ENCODE assay signal across 7 cellular contexts in genomic region chr1:150235436-150235851, GRCh38. TPM values are rescaled to one million over a fixed set of nuclear protein-coding genes. Genes with fewer than 3 reads are reported as not detected.
A peak's percentile ranks its signal among the peaks of the same experiment; 100 is the strongest.
DNase-seq lines count a peak whose midpoint lies in the region; ATAC-seq and TF ChIP-seq lines count a peak whose summit lies in the region.

No MANE protein-coding gene starts in this region.

- TF ChIP-seq POLR2A in breast epithelium (IDR thresholded peaks at IDR 0.05) = no peak
- TF ChIP-seq POLR2A in vagina (IDR thresholded peaks at IDR 0.05) = no peak

- H3K4me3 ChIP-seq in breast epithelium (peak overlapping the region; percentile 64 to 97 (median 89)), liver (ENCODE audit: low read depth in 1 of 3, low read length in 3 of 3) (peak overlapping the region; percentile 73 to 97 (median 92)), vagina (peak overlapping the region; percentile 71 to 93)

- no peak for ATAC-seq in GM21737 (IDR thresholded peaks at IDR 0.05; ENCODE audit: unreplicated experiment)

- in situ Hi-C loops in G401 (cut with HindIII; ENCODE audit: low sequenced_read_pairs) = no loop called here

- H3K9me3 ChIP-seq in breast epithelium (no peaks in the 10 kb centered on the region), liver (ENCODE audit: control insufficient read depth in 4 of 4, low read length in 3 of 4) (no peaks in the 10 kb centered on the region), vagina (no peaks in the 10 kb centered on the region)

- H3K36me3 ChIP-seq in breast epithelium (no peaks in the 10 kb centered on the region), liver (ENCODE audit: control insufficient read depth in 4 of 4, insufficient read depth in 3 of 4, low read depth in 1 of 4, low read length in 3 of 4) (peaks cover 0 to 2% (median under 1%) of the 10 kb centered on the region in 4 donors), vagina (no peaks in the 10 kb centered on the region)

- peak overlapping the region; percentile 98 to 99 for H3K27ac ChIP-seq in breast epithelium
- peak overlapping the region; percentile 98 for H3K27ac ChIP-seq in liver (ENCODE audit: low read depth in 1 of 2, low read length in 2 of 2)
- H3K27ac ChIP-seq in vagina = peak overlapping the region; percentile 99

- under 1% methylated on average over 14 of the region's 14 CpGs for WGBS in liver

- no peaks in the 10 kb centered on the region for H3K27me3 ChIP-seq in breast epithelium
- H3K27me3 ChIP-seq in liver (ENCODE audit: control insufficient read depth in 4 of 4, insufficient read depth in 4 of 4, low read length in 3 of 4) = no peaks in the 10 kb centered on the region
- no peaks in the 10 kb centered on the region for H3K27me3 ChIP-seq in vagina

- TF ChIP-seq RAD21 in liver (IDR thresholded peaks at IDR 0.05) = no peak

- intact Hi-C loops in breast epithelium (cut with DNase I; ENCODE audit: low total_unique reads) = no loop called here
- intact Hi-C loops in vagina (cut with DNase I) = no loop called here

- peak overlapping the region; percentile 91 to 96 for H3K9ac ChIP-seq in liver (ENCODE audit: low read depth in 1 of 2, low read length in 2 of 2)

- H3K4me1 ChIP-seq in breast epithelium (no peaks in the 10 kb centered on the region), liver (ENCODE audit: control insufficient read depth in 4 of 4, insufficient read depth in 4 of 4, low read length in 3 of 4) (peaks cover 1 to 20% (median 6%) of the 10 kb centered on the region in 4 donors), vagina (peaks cover 18% of the 10 kb centered on the region)

- TF ChIP-seq CTCF in breast epithelium (IDR thresholded peaks at IDR 0.05) = no peak
- no peak for TF ChIP-seq CTCF in liver (IDR thresholded peaks at IDR 0.05; ENCODE audit: low read depth, low read length, missing input control)
- no peak for TF ChIP-seq CTCF in vagina (IDR thresholded peaks at IDR 0.05)

- DNase-seq in G401 (ENCODE audit: low spot score) (peak; percentile 27), M059J (ENCODE audit: low read depth) (peak; percentile 43), breast epithelium (ENCODE audit: low spot score in 2 of 2) (peak in 1 of 2 donors; percentile 47), vagina (ENCODE audit: extremely low spot score in 2 of 2) (no peak), epidermal melanocyte (ENCODE audit: insufficient read length, low spot score) (no peak)

TF ChIP-seq in liver, 16 proteins besides CTCF, POLR2A, EP300 and RAD21:
- TF ChIP-seq EGR1 (IDR thresholded peaks at IDR 0.05; ENCODE audit: low read depth in 2 of 2) (no peak), MAX (IDR thresholded peaks at IDR 0.05) (no peak)
- TF ChIP-seq, protein P1, sequence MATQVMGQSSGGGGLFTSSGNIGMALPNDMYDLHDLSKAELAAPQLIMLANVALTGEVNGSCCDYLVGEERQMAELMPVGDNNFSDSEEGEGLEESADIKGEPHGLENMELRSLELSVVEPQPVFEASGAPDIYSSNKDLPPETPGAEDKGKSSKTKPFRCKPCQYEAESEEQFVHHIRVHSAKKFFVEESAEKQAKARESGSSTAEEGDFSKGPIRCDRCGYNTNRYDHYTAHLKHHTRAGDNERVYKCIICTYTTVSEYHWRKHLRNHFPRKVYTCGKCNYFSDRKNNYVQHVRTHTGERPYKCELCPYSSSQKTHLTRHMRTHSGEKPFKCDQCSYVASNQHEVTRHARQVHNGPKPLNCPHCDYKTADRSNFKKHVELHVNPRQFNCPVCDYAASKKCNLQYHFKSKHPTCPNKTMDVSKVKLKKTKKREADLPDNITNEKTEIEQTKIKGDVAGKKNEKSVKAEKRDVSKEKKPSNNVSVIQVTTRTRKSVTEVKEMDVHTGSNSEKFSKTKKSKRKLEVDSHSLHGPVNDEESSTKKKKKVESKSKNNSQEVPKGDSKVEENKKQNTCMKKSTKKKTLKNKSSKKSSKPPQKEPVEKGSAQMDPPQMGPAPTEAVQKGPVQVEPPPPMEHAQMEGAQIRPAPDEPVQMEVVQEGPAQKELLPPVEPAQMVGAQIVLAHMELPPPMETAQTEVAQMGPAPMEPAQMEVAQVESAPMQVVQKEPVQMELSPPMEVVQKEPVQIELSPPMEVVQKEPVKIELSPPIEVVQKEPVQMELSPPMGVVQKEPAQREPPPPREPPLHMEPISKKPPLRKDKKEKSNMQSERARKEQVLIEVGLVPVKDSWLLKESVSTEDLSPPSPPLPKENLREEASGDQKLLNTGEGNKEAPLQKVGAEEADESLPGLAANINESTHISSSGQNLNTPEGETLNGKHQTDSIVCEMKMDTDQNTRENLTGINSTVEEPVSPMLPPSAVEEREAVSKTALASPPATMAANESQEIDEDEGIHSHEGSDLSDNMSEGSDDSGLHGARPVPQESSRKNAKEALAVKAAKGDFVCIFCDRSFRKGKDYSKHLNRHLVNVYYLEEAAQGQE (IDR thresholded peaks at IDR 0.05) = no peak

RNA-seq across cellular contexts. Expression of gene ANP32E, which starts 0.5 kb away (rescaled TPM):
- 40.8 and 55.2 TPM in 2 replicates for total RNA-seq in G401 (2014; rRNA removed; shearing (Covaris generic))
- 50.2 and 64.4 TPM in 2 replicates for total RNA-seq in M059J (2014; rRNA removed; shearing (Covaris generic))
- 10 to 100 TPM; 16.5 to 21.6 (median 18.6) TPM for total RNA-seq in breast epithelium
- total RNA-seq in liver = 10 to 100 TPM in 1 of 2 donors, 1 to 10 TPM in 1; 8.8 to 40.6 TPM
- 10 to 100 TPM; 10.5 to 41.5 TPM for polyA plus RNA-seq in liver
- total RNA-seq in vagina = 16.7 TPM

RNA-seq across cellular contexts. Expression of gene CA14, which starts 22.1 kb away (rescaled TPM):
- 20.7 and 42.6 TPM in 2 replicates for total RNA-seq in G401 (2014; rRNA removed; shearing (Covaris generic))
- not detected in 2 replicates for total RNA-seq in M059J (2014; rRNA removed; shearing (Covaris generic))
- total RNA-seq in breast epithelium (not detected), liver (1 to 10 TPM in 1 of 2 donors, under 1 TPM in 1; 0.42 to 2.7 TPM), vagina (not detected)
- polyA plus RNA-seq in liver = 1 to 10 TPM in 1 of 2 donors, under 1 TPM in 1; 0.22 to 2.0 TPM

RNA-seq across cellular contexts. Expression of gene APH1A, which starts 33.4 kb away (rescaled TPM):
- total RNA-seq in G401 (2014; rRNA removed; shearing (Covaris generic)) = 162 and 193 TPM in 2 replicates
- total RNA-seq in M059J (2014; rRNA removed; shearing (Covaris generic)) = 153 and 163 TPM in 2 replicates
- 100 to 1,000 TPM in 2 of 3 donors, 10 to 100 TPM in 1; 86.9 to 138 (median 104) TPM for total RNA-seq in breast epithelium
- 10 to 100 TPM; 48.9 to 65.3 TPM for total RNA-seq in liver
- polyA plus RNA-seq in liver = 10 to 100 TPM; 25.1 to 93.6 TPM
- 52.8 TPM for total RNA-seq in vagina

RNA-seq across cellular contexts. Expression of gene C1orf54, which starts 37.1 kb away (rescaled TPM):
- total RNA-seq in G401 (2014; rRNA removed; shearing (Covaris generic)) = 2.3 and 4.6 TPM in 2 replicates
- 1.0 and 4.3 TPM in 2 replicates for total RNA-seq in M059J (2014; rRNA removed; shearing (Covaris generic))
- total RNA-seq in breast epithelium (10 to 100 TPM in 2 of 3 donors, 1 to 10 TPM in 1; 9.4 to 24.3 (median 13.6) TPM), liver (10 to 100 TPM in 1 of 2 donors, 1 to 10 TPM in 1; 2.3 to 10.8 TPM), vagina (19.4 TPM)
- 1 to 10 TPM; 3.3 to 5.6 TPM for polyA plus RNA-seq in liver

RNA-seq across cellular contexts. Expression of gene CIART, which starts 46.9 kb away (rescaled TPM):
- 9.5 and 11.7 TPM in 2 replicates for total RNA-seq in G401 (2014; rRNA removed; shearing (Covaris generic))
- total RNA-seq in M059J (2014; rRNA removed; shearing (Covaris generic)) = 11.4 and 22.2 TPM in 2 replicates
- total RNA-seq in breast epithelium (1 to 10 TPM; 2.6 to 7.4 (median 4.3) TPM), liver (1 to 10 TPM in 1 of 2 donors, under 1 TPM in 1; 0.51 to 1.8 TPM), vagina (6.6 TPM)
- 1 to 10 TPM; 2.0 to 7.1 TPM for polyA plus RNA-seq in liver

Comparison
In these comparisons a context has a peak if more than half of its experiments do, and no peak if none do; other contexts are left out.
1. DNase-seq: peak in G401 (single experiment) and M059J (single experiment); none in vagina (0 of 2) and epidermal melanocyte (single experiment).
2. Peak in every context shown above with its lines, with median percentiles within 50 percentile points of each other: H3K27ac ChIP-seq and H3K4me3 ChIP-seq.